12 cellular contexts compared by ENCODE assay signal in the genomic region with DNA sequence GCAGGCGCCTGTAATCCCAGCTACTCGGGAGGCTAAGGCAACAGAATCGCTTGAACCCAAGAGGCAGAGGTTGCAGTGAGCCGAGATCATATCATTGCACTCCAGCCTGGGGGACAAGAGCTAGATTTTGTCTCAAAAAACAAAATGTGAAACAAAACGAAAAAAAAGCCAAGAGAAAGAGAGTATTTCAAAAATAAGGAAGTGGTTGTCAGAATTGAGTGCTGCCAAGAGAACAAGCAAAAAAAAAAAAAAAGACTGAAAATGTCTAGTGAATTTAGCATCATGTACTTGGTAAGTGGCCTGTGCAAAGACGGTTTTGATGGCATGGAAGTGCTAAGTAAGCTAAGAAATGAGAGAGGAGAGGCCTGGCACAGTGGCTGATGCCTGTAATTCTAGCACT. TPM values are rescaled to one million over a fixed set of nuclear protein-coding genes. Genes with fewer than 3 reads are reported as not detected.
DNase-seq lines count a peak whose midpoint lies in the region; ATAC-seq and TF ChIP-seq lines count a peak whose summit lies in the region.
"Had no signal": no experiment of that assay in that cellular context is flagged by ENCODE, and none has a peak within 500 bp of the region (broad histone marks: within the 10 kb centered on the region; RNA-seq: fewer than 3 reads in every experiment).

No MANE protein-coding gene starts in this region.

- H3K27ac ChIP-seq in CD4-positive, CD25-positive, alpha-beta regulatory T cell (ENCODE audit: insufficient read depth, low read length, poor library complexity, severe bottlenecking): no peak overlapping the region
- H3K27ac ChIP-seq in GM23338 (ENCODE audit: low read depth): peak overlapping the region; percentile 32; the same call in 1 of the 2 replicates
- H3K27ac ChIP-seq: testis had no signal

- H3K9me3 Mint-ChIP-seq in CD4-positive, CD25-positive, alpha-beta regulatory T cell: no peaks in the 10 kb centered on the region
- H3K9me3 Mint-ChIP-seq in GM23338 (no peaks in the 10 kb centered on the region), T-cell (no peaks in the 10 kb centered on the region)

- H3K27ac Mint-ChIP-seq in CD4-positive, CD25-positive, alpha-beta regulatory T cell: peak overlapping the region in 2 of 3 donors; percentile 45 to 71
- H3K27ac Mint-ChIP-seq in GM23338: no peak overlapping the region
- peak overlapping the region; percentile 79 to 83 for H3K27ac Mint-ChIP-seq in T-cell

- no peak overlapping the region for H3K4me3 ChIP-seq in CD4-positive, CD25-positive, alpha-beta regulatory T cell (ENCODE audit: low read depth, low read length)
- H3K4me3 ChIP-seq in GM23338: no peak overlapping the region
- H3K4me3 ChIP-seq: breast epithelium, testis had no signal

- peak in 1 of 3 donors; percentile 42 for DNase-seq in CD4-positive, CD25-positive, alpha-beta regulatory T cell
- DNase-seq in GM23338 (ENCODE audit: low spot score) (no peak), T-cell (no peak), fibroblast of peridontal ligament (ENCODE audit: extremely low read depth) (peak; percentile 14), kidney tubule cell (ENCODE audit: low spot score) (no peak)
- no peak for DNase-seq in NK-92 treated with Interleukin-12 subunit alpha and Interleukin-12 subunit beta, amount 100 ng/mL, for 24 hours (lab: John Stamatoyannopoulos, UW)
- no peak for DNase-seq in stimulated activated CD4-positive, alpha-beta T cell treated with anti-CD3 and anti-CD28 coated beads, Interleukin-15, amount 100 ng/mL, for 24 hours
- DNase-seq: H7, NCI-H510A treated with DMSO at 0.1 percent for 48 hours, testis had no signal

- H3K4me1 ChIP-seq in CD4-positive, CD25-positive, alpha-beta regulatory T cell (ENCODE audit: control insufficient read depth, insufficient read depth, low read length, poor library complexity, severe bottlenecking): peaks cover 18% of the 10 kb centered on the region
- peaks cover 7% of the 10 kb centered on the region for H3K4me1 ChIP-seq in GM23338 (ENCODE audit: insufficient read depth)

- H3K27me3 Mint-ChIP-seq in CD4-positive, CD25-positive, alpha-beta regulatory T cell: no peaks in the 10 kb centered on the region
- peaks cover 4% of the 10 kb centered on the region for H3K27me3 Mint-ChIP-seq in GM23338 (ENCODE audit: insufficient read depth, low read depth, poor library complexity)
- no peaks in the 10 kb centered on the region for H3K27me3 Mint-ChIP-seq in T-cell

- CTCF ChIA-PET in T-cell (lab: Charles Lee): no interaction called here

- H3K36me3 ChIP-seq in CD4-positive, CD25-positive, alpha-beta regulatory T cell (ENCODE audit: control insufficient read depth, insufficient read depth, low read length): no peaks in the 10 kb centered on the region
- H3K36me3 ChIP-seq in GM23338 (ENCODE audit: insufficient read depth): no peaks in the 10 kb centered on the region
- H3K36me3 ChIP-seq: breast epithelium had no signal

- no peak for TF ChIP-seq CTCF in GM23338 (conservative IDR thresholded peaks at IDR 0.05; ENCODE audit: low read depth in 2 of 2)

- H3K79me2 ChIP-seq in GM23338 (replicated peaks; ENCODE audit: insufficient read depth): peaks cover 99% of the 10 kb centered on the region

- peaks cover 21 to 67% (median 36%) of the 10 kb centered on the region in 4 donors for H3K4me1 Mint-ChIP-seq in CD4-positive, CD25-positive, alpha-beta regulatory T cell
- H3K4me1 Mint-ChIP-seq in GM23338 (peaks cover 7% of the 10 kb centered on the region), T-cell (peaks cover 47 to 61% (median 59%) of the 10 kb centered on the region in 3 donors)

- no peaks in the 10 kb centered on the region for H3K9me3 ChIP-seq in CD4-positive, CD25-positive, alpha-beta regulatory T cell (ENCODE audit: control insufficient read depth in 2 of 2, low read length in 2 of 2)
- H3K9me3 ChIP-seq: breast epithelium, testis had no signal

- peaks cover 51% of the 10 kb centered on the region for H4K20me1 ChIP-seq in GM23338 (replicated peaks; ENCODE audit: insufficient read depth)

- ATAC-seq in CD4-positive, CD25-positive, alpha-beta regulatory T cell (ENCODE audit: low read depth in 2 of 2): no peak
- ATAC-seq in GM23338: no peak
- no peak for ATAC-seq in T-cell (replicated peaks in 1 of 4)
- no peak for ATAC-seq in GM18868 (IDR thresholded peaks at IDR 0.05; ENCODE audit: unreplicated experiment)

- no peaks in the 10 kb centered on the region for H3K9me2 ChIP-seq in GM23338 (ENCODE audit: insufficient read depth)

- no peaks in the 10 kb centered on the region; the same call in none of the 2 replicates for H3F3A ChIP-seq in GM23338 (replicated peaks; ENCODE audit: low read depth)

- peak overlapping the region; percentile 12 to 69 (median 28) for H3K4me3 Mint-ChIP-seq in CD4-positive, CD25-positive, alpha-beta regulatory T cell
- H3K4me3 Mint-ChIP-seq in GM23338 (no peak overlapping the region), T-cell (peak overlapping the region in 2 of 3 donors; percentile 48 to 56)

- POLR2A ChIA-PET in T-cell (lab: Charles Lee): no interaction called here

- H3K36me3 Mint-ChIP-seq in CD4-positive, CD25-positive, alpha-beta regulatory T cell: peaks cover 3% of the 10 kb centered on the region
- H3K36me3 Mint-ChIP-seq in GM23338 (ENCODE audit: low read depth): no peaks in the 10 kb centered on the region
- peaks cover 5% of the 10 kb centered on the region for H3K36me3 Mint-ChIP-seq in T-cell

- no peaks in the 10 kb centered on the region for H3K27me3 ChIP-seq in CD4-positive, CD25-positive, alpha-beta regulatory T cell (ENCODE audit: control insufficient read depth, insufficient read depth, low read length)
- no peaks in the 10 kb centered on the region for H3K27me3 ChIP-seq in GM23338 (ENCODE audit: insufficient read depth)
- H3K27me3 ChIP-seq: breast epithelium, testis had no signal

- H2AFZ ChIP-seq in GM23338: no peak overlapping the region

- no peak overlapping the region for H3K4me2 ChIP-seq in GM23338

RNA-seq across cellular contexts. Expression of a gene that starts 14.3 kb away (rescaled TPM):
- total RNA-seq in CD4-positive, CD25-positive, alpha-beta regulatory T cell: 56.1 TPM
- polyA plus RNA-seq in CD4-positive, CD25-positive, alpha-beta regulatory T cell: 10 to 100 TPM; 22.7 to 29.3 (median 26.4) TPM
- total RNA-seq in GM23338 (2014; rRNA removed; shearing (Covaris generic)): 69.7 and 72.2 TPM in 2 replicates
- polyA plus RNA-seq in GM23338 (2016; fragmentation: Nextera tagmentation; extraction: Ambion mirVana): 27.5 and 28.6 TPM in 2 replicates
- total RNA-seq in T-cell: 10 to 100 TPM; 46.2 to 53.6 (median 52.3) TPM

RNA-seq across cellular contexts. Expression of a gene that starts 49.4 kb away (rescaled TPM):
- 13.1 TPM for total RNA-seq in CD4-positive, CD25-positive, alpha-beta regulatory T cell
- polyA plus RNA-seq in CD4-positive, CD25-positive, alpha-beta regulatory T cell: 1 to 10 TPM; 2.3 to 3.6 (median 2.6) TPM
- 9.7 and 10.1 TPM in 2 replicates for total RNA-seq in GM23338 (2014; rRNA removed; shearing (Covaris generic))
- polyA plus RNA-seq in GM23338 (2016; fragmentation: Nextera tagmentation; extraction: Ambion mirVana): 17.8 and 18.3 TPM in 2 replicates
- 10 to 100 TPM; 14.5 to 28.1 (median 24.5) TPM for total RNA-seq in T-cell

RNA-seq across cellular contexts. Expression of a gene that starts 57.3 kb away (rescaled TPM):
- 30.9 TPM for total RNA-seq in CD4-positive, CD25-positive, alpha-beta regulatory T cell
- 10 to 100 TPM; 22.4 to 30.0 (median 24.0) TPM for polyA plus RNA-seq in CD4-positive, CD25-positive, alpha-beta regulatory T cell
- total RNA-seq in GM23338 (2014; rRNA removed; shearing (Covaris generic)): 45.2 and 52.1 TPM in 2 replicates
- polyA plus RNA-seq in GM23338 (2016; fragmentation: Nextera tagmentation; extraction: Ambion mirVana): 13.2 and 15.2 TPM in 2 replicates
- 10 to 100 TPM; 25.3 to 47.7 (median 43.8) TPM for total RNA-seq in T-cell
